23 cellular contexts compared by ENCODE assay signal in the genomic region with DNA sequence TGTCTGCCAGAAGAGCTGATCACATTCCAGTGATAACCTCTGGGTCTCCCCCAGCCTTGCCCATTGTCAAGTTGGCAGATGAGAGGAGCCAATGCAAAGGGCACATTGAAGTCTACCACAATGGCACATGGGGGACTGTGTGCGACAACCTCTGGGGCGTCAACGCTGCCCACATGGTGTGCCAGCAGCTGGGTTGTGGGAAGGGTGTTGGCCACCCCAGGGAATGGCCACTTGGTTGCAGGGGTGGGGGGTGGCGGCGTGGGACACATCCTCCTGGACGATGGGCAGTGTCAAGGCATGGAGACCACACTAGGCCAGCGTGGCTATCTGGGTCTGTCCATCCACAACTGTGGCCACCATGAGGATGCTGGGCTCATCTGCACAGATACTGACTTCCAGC.
"Had no signal": no experiment of that assay in that cellular context is flagged by ENCODE, and none has a peak within 500 bp of the region (broad histone marks: within the 10 kb centered on the region; RNA-seq: fewer than 3 reads in every experiment).

No MANE protein-coding gene starts in this region.

- H3K9me3 ChIP-seq: body of pancreas, colonic mucosa had no signal

- H3K27me3 ChIP-seq: body of pancreas, colonic mucosa had no signal

- H3K4me3 Mint-ChIP-seq: activated CD4-positive, alpha-beta memory T cell treated with anti-CD3 and anti-CD28 coated beads for 36 hours; activated CD4-positive, alpha-beta T cell treated with anti-CD3 and anti-CD28 coated beads for 36 hours; activated CD4-positive, alpha-beta T cell treated with anti-CD3 and anti-CD28 coated beads, Interleukin-2, amount 10 ng/mL, durations not matched to agents 24 days and 14 days; activated CD8-positive, alpha-beta memory T cell treated with anti-CD3 and anti-CD28 coated beads, Interleukin-2, amount 10 ng/mL, durations not matched to agents 7 days and 5 days; activated CD8-positive, alpha-beta T cell treated with anti-CD3 and anti-CD28 coated beads, Interleukin-2, amount 10 ng/mL, durations not matched to agents 7 days and 5 days; activated naive CD4-positive, alpha-beta T cell treated with anti-CD3 and anti-CD28 coated beads, Interleukin-2, amount 10 ng/mL, durations not matched to agents 7 days and 5 days; activated naive CD8-positive, alpha-beta T cell treated with anti-CD3 and anti-CD28 coated beads, Interleukin-2, amount 10 ng/mL, durations not matched to agents 7 days and 5 days had no signal

- H3K27ac Mint-ChIP-seq: activated CD4-positive, alpha-beta memory T cell treated with anti-CD3 and anti-CD28 coated beads for 36 hours; activated CD4-positive, alpha-beta T cell treated with anti-CD3 and anti-CD28 coated beads for 36 hours; activated CD4-positive, alpha-beta T cell treated with anti-CD3 and anti-CD28 coated beads, Interleukin-2, amount 10 ng/mL, durations not matched to agents 24 days and 14 days; activated CD8-positive, alpha-beta memory T cell treated with anti-CD3 and anti-CD28 coated beads, Interleukin-2, amount 10 ng/mL, durations not matched to agents 7 days and 5 days; activated CD8-positive, alpha-beta T cell treated with anti-CD3 and anti-CD28 coated beads, Interleukin-2, amount 10 ng/mL, durations not matched to agents 7 days and 5 days; activated naive CD4-positive, alpha-beta T cell treated with anti-CD3 and anti-CD28 coated beads, Interleukin-2, amount 10 ng/mL, durations not matched to agents 7 days and 5 days; activated naive CD4-positive, alpha-beta T cell treated with anti-CD3 and anti-CD28 coated beads, Interleukin-2, amount 50 U/mL, for 72 hours; activated naive CD8-positive, alpha-beta T cell treated with anti-CD3 and anti-CD28 coated beads, Interleukin-2, amount 10 ng/mL, durations not matched to agents 7 days and 5 days had no signal

- H3K36me3 ChIP-seq: colonic mucosa had no signal

- H3K4me1 Mint-ChIP-seq: activated CD4-positive, alpha-beta T cell treated with anti-CD3 and anti-CD28 coated beads for 36 hours; activated CD4-positive, alpha-beta T cell treated with anti-CD3 and anti-CD28 coated beads, Interleukin-2, amount 10 ng/mL, durations not matched to agents 24 days and 14 days; activated CD8-positive, alpha-beta memory T cell treated with anti-CD3 and anti-CD28 coated beads, Interleukin-2, amount 10 ng/mL, durations not matched to agents 7 days and 5 days; activated naive CD4-positive, alpha-beta T cell treated with anti-CD3 and anti-CD28 coated beads, Interleukin-2, amount 10 ng/mL, durations not matched to agents 7 days and 5 days; activated naive CD8-positive, alpha-beta T cell treated with anti-CD3 and anti-CD28 coated beads, Interleukin-2, amount 10 ng/mL, durations not matched to agents 7 days and 5 days had no signal

- H3K27me3 Mint-ChIP-seq: activated CD4-positive, alpha-beta T cell treated with anti-CD3 and anti-CD28 coated beads, Interleukin-2, amount 10 ng/mL, durations not matched to agents 24 days and 14 days; activated CD8-positive, alpha-beta memory T cell treated with anti-CD3 and anti-CD28 coated beads, Interleukin-2, amount 10 ng/mL, durations not matched to agents 7 days and 5 days; activated naive CD4-positive, alpha-beta T cell treated with anti-CD3 and anti-CD28 coated beads, Interleukin-2, amount 10 ng/mL, durations not matched to agents 7 days and 5 days; activated naive CD8-positive, alpha-beta T cell treated with anti-CD3 and anti-CD28 coated beads, Interleukin-2, amount 10 ng/mL, durations not matched to agents 7 days and 5 days had no signal

- H3K4me3 ChIP-seq: body of pancreas, colonic mucosa had no signal

- ATAC-seq: activated CD4-positive, alpha-beta T cell treated with anti-CD3 and anti-CD28 coated beads for 36 hours; activated CD8-positive, alpha-beta memory T cell treated with anti-CD3 and anti-CD28 coated beads, Interleukin-2, amount 10 ng/mL, durations not matched to agents 7 days and 5 days; activated CD8-positive, alpha-beta T cell treated with anti-CD3 and anti-CD28 coated beads, Interleukin-2, amount 10 ng/mL, durations not matched to agents 7 days and 5 days; activated naive CD4-positive, alpha-beta T cell treated with anti-CD3 and anti-CD28 coated beads, Interleukin-2, amount 50 U/mL, for 72 hours; body of pancreas; esophagus mucosa had no signal

- H3K4me1 ChIP-seq: body of pancreas, colonic mucosa had no signal

- H3K27ac ChIP-seq: body of pancreas, colonic mucosa had no signal

- H3K36me3 Mint-ChIP-seq: activated CD4-positive, alpha-beta memory T cell treated with anti-CD3 and anti-CD28 coated beads for 36 hours; activated CD8-positive, alpha-beta memory T cell treated with anti-CD3 and anti-CD28 coated beads, Interleukin-2, amount 10 ng/mL, durations not matched to agents 7 days and 5 days; activated naive CD4-positive, alpha-beta T cell treated with anti-CD3 and anti-CD28 coated beads, Interleukin-2, amount 10 ng/mL, durations not matched to agents 7 days and 5 days; activated naive CD4-positive, alpha-beta T cell treated with anti-CD3 and anti-CD28 coated beads, Interleukin-2, amount 50 U/mL, for 72 hours; activated naive CD8-positive, alpha-beta T cell treated with anti-CD3 and anti-CD28 coated beads, Interleukin-2, amount 10 ng/mL, durations not matched to agents 7 days and 5 days had no signal

- H3K9me3 Mint-ChIP-seq: activated CD4-positive, alpha-beta memory T cell treated with anti-CD3 and anti-CD28 coated beads for 36 hours; activated CD4-positive, alpha-beta T cell treated with anti-CD3 and anti-CD28 coated beads, Interleukin-2, amount 10 ng/mL, durations not matched to agents 24 days and 14 days; activated naive CD4-positive, alpha-beta T cell treated with anti-CD3 and anti-CD28 coated beads, Interleukin-2, amount 10 ng/mL, durations not matched to agents 7 days and 5 days; activated naive CD8-positive, alpha-beta T cell treated with anti-CD3 and anti-CD28 coated beads, Interleukin-2, amount 10 ng/mL, durations not matched to agents 7 days and 5 days had no signal

- DNase-seq: activated CD4-positive, alpha-beta memory T cell treated with anti-CD3 and anti-CD28 coated beads for 36 hours; activated CD4-positive, alpha-beta T cell treated with anti-CD3 and anti-CD28 coated beads for 36 hours; activated CD4-positive, alpha-beta T cell treated with anti-CD3 and anti-CD28 coated beads, Interleukin-2, amount 10 ng/mL, durations not matched to agents 24 days and 14 days; activated CD4-positive, CD25-positive, alpha-beta regulatory T cell; activated CD4-positive, CD25-positive, alpha-beta regulatory T cell treated with anti-CD3 and anti-CD28 coated beads, Interleukin-2, amount 50 U/mL, for 72 hours; activated CD8-positive, alpha-beta memory T cell treated with anti-CD3 and anti-CD28 coated beads, Interleukin-2, amount 10 ng/mL, durations not matched to agents 7 days and 5 days; activated CD8-positive, alpha-beta memory T cell treated with anti-CD3 and anti-CD28 coated beads, Interleukin-2, amount 50 U/mL, for 4 hours; activated CD8-positive, alpha-beta T cell treated with anti-CD3 and anti-CD28 coated beads, Interleukin-2, amount 10 ng/mL, durations not matched to agents 7 days and 5 days; activated gamma-delta T cell; activated naive CD4-positive, alpha-beta T cell; activated naive CD4-positive, alpha-beta T cell treated with anti-CD3 and anti-CD28 coated beads, Interleukin-2, amount 10 ng/mL, durations not matched to agents 7 days and 5 days; activated naive CD8-positive, alpha-beta T cell treated with anti-CD3 and anti-CD28 coated beads, Interleukin-2, amount 10 ng/mL, durations not matched to agents 7 days and 5 days; activated T-cell treated with anti-CD3 and anti-CD28 coated beads, Interleukin-2, amount 50 U/mL, for 1 hour; activated T-cell treated with anti-CD3 and anti-CD28 coated beads, Interleukin-2, amount 50 U/mL, for 48 hours; anterior cingulate cortex; body of pancreas; caudate nucleus; colonic mucosa; effector CD8-positive, alpha-beta T cell; foreskin fibroblast; T-helper 2 cell had no signal
